17 cellular contexts compared by ENCODE assay signal in genomic region chr2:20877944-20878343, GRCh38.
"Had no signal": no experiment of that assay in that cellular context is flagged by ENCODE, and none has a peak within 500 bp of the region (broad histone marks: within the 10 kb centered on the region; RNA-seq: fewer than 3 reads in every experiment).

No MANE protein-coding gene starts in this region.

- H3K36me3 ChIP-seq: colonic mucosa, ovary, sigmoid colon had no signal

- FAIRE-seq: urothelium cell line had no signal

- DNase-seq: activated CD4-positive, alpha-beta T cell treated with anti-CD3 and anti-CD28 coated beads for 36 hours; activated CD8-positive, alpha-beta memory T cell treated with anti-CD3 and anti-CD28 coated beads, Interleukin-2, amount 50 U/mL, for 48 hours; activated gamma-delta T cell; activated T-cell treated with anti-CD3 and anti-CD28 coated beads, Interleukin-2, amount 50 U/mL, for 72 hours; colonic mucosa; midbrain; ovary; sigmoid colon; stimulated activated CD4-positive, alpha-beta T cell treated with anti-CD3 and anti-CD28 coated beads, Interleukin-2, amount 100 ng/mL, for 24 hours; T-helper 17 cell had no signal

- H3K4me3 ChIP-seq: colonic mucosa, lung, ovary, sigmoid colon had no signal

- H3K4me1 ChIP-seq: colonic mucosa, foreskin keratinocyte had no signal

- H3K36me3 Mint-ChIP-seq: stimulated activated effector memory CD8-positive, alpha-beta T cell treated with anti-CD3 and anti-CD28 coated beads, Interleukin-12 subunit alpha, Interleukin-12 subunit beta, amount 100 ng/mL, for 72 hours had no signal

- H3K27ac Mint-ChIP-seq: activated CD4-positive, alpha-beta T cell treated with anti-CD3 and anti-CD28 coated beads for 36 hours; activated naive CD8-positive, alpha-beta T cell; activated T-cell treated with anti-CD3 and anti-CD28 coated beads, Interleukin-2, amount 50 U/mL, for 72 hours; stimulated activated effector memory CD8-positive, alpha-beta T cell treated with anti-CD3 and anti-CD28 coated beads, Interleukin-12 subunit alpha, Interleukin-12 subunit beta, amount 100 ng/mL, for 72 hours; T-helper 17 cell had no signal

- H3K4me3 Mint-ChIP-seq: activated CD4-positive, alpha-beta T cell treated with anti-CD3 and anti-CD28 coated beads for 36 hours; activated naive CD8-positive, alpha-beta T cell; activated T-cell treated with anti-CD3 and anti-CD28 coated beads, Interleukin-2, amount 50 U/mL, for 72 hours; neural crest cell; stimulated activated effector memory CD8-positive, alpha-beta T cell treated with anti-CD3 and anti-CD28 coated beads, Interleukin-12 subunit alpha, Interleukin-12 subunit beta, amount 100 ng/mL, for 72 hours; T-helper 17 cell had no signal

- H3K4me1 Mint-ChIP-seq: activated CD4-positive, alpha-beta T cell treated with anti-CD3 and anti-CD28 coated beads for 36 hours; neural crest cell; stimulated activated effector memory CD8-positive, alpha-beta T cell treated with anti-CD3 and anti-CD28 coated beads, Interleukin-12 subunit alpha, Interleukin-12 subunit beta, amount 100 ng/mL, for 72 hours; T-helper 17 cell had no signal

- H3K9me3 ChIP-seq: colonic mucosa, ovary, sigmoid colon had no signal

- ATAC-seq: activated CD4-positive, alpha-beta T cell treated with anti-CD3 and anti-CD28 coated beads for 36 hours; activated T-cell treated with anti-CD3 and anti-CD28 coated beads, Interleukin-2, amount 50 U/mL, for 72 hours; esophagus mucosa; foreskin keratinocyte; stimulated activated effector memory CD8-positive, alpha-beta T cell treated with anti-CD3 and anti-CD28 coated beads, Interleukin-12 subunit alpha, Interleukin-12 subunit beta, amount 100 ng/mL, for 72 hours; T-helper 17 cell had no signal

- H3K27me3 ChIP-seq: colonic mucosa, foreskin keratinocyte, ovary, sigmoid colon had no signal

- H3K9me3 Mint-ChIP-seq: neural crest cell; stimulated activated effector memory CD8-positive, alpha-beta T cell treated with anti-CD3 and anti-CD28 coated beads, Interleukin-12 subunit alpha, Interleukin-12 subunit beta, amount 100 ng/mL, for 72 hours had no signal

- H3K27ac ChIP-seq: colonic mucosa, foreskin keratinocyte, ovary, sigmoid colon had no signal
